ENCODE assay signal across 25 cellular contexts in the genomic region with DNA sequence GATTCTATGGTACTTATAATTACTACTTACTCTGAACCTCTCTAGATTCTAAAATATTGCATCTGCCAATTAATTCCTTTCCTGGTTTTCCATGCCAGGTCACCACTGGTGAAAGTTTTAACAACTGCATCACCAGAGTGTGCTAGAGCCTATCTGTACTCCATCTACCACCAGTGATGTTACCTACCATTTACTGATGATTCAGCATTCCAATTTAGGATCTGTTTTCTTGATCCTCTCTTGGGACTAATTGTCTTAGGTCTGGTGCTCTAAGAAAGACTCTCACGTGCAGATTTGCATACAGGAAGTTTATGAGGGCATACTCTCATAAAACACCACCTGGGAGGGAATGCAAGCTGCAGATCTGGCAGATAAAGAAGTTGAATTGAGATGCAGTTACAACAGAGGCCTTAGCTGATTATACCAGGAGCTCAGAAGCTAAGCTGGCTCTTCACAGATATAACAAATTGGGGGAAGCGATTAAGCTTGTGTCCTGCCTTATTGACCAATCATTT.
DNase-seq lines count a peak whose midpoint lies in the region; ATAC-seq, FAIRE-seq and TF ChIP-seq lines count a peak whose summit lies in the region.
"Had no signal": no experiment of that assay in that cellular context is flagged by ENCODE, and none has a peak within 500 bp of the region (broad histone marks: within the 10 kb centered on the region; RNA-seq: fewer than 3 reads in every experiment).

No MANE protein-coding gene starts in this region.

- peaks cover 40 to 60% of the 10 kb centered on the region in 2 experiments for H3K4me1 Mint-ChIP-seq in H9
- H3K4me1 Mint-ChIP-seq in mesothelial cell of epicardium, result peaks cover 11% of the 10 kb centered on the region
- H3K4me1 Mint-ChIP-seq: activated CD4-positive, alpha-beta T cell treated with anti-CD3 and anti-CD28 coated beads, Interleukin-2, amount 10 ng/mL, durations not matched to agents 7 days and 5 days; CD8-positive, alpha-beta memory T cell; nephron had no signal

- POLR2A ChIA-PET in A549 (lab: Yijun Ruan, JAX) (no interaction called here), GM12878 (lab: Charles Lee) (no interaction called here)

- no peak overlapping the region for H3K14ac ChIP-seq in H9 (ENCODE audit: insufficient read depth, low read length)

- BruUV-seq in GM12878 (replicated peaks; lab: Mats Ljungman, UMichigan), result no TSS peak

- no peaks in the 10 kb centered on the region; a peak in 1 of 5 replicates for H3K9me3 Mint-ChIP-seq in H9
- peaks cover 3% of the 10 kb centered on the region for H3K9me3 Mint-ChIP-seq in mesothelial cell of epicardium
- H3K9me3 Mint-ChIP-seq: activated CD4-positive, alpha-beta T cell treated with anti-CD3 and anti-CD28 coated beads, Interleukin-2, amount 10 ng/mL, durations not matched to agents 7 days and 5 days; activated naive CD4-positive, alpha-beta T cell treated with anti-CD3 and anti-CD28 coated beads for 36 hours; activated T-cell treated with anti-CD3 and anti-CD28 coated beads, Interleukin-2, amount 50 U/mL, for 4 hours; nephron; stimulated activated naive CD8-positive, alpha-beta T cell treated with anti-CD3 and anti-CD28 coated beads, Interleukin-15, Interleukin-2, amounts not matched to agents 100 ng/mL and 50 ng/mL, for 24 hours had no signal

- intact Hi-C loops in GM12878 (cut with micrococcal nuclease; ENCODE audit: unreplicated experiment), result no loop called here

- H4K91ac ChIP-seq in H9 (ENCODE audit: insufficient read length, low read depth, low read length), result no peak overlapping the region

- H3K4ac ChIP-seq in H9 (ENCODE audit: low read depth, low read length), result no peak overlapping the region

- no peak overlapping the region for H2BK20ac ChIP-seq in H9 (ENCODE audit: low read depth, low read length, poor library complexity, severe bottlenecking)

- SMC1A ChIA-PET in GM12878 (lab: Charles Lee; ENCODE audit: uncharacterized antibody, unreplicated experiment), result interaction anchor here (0.6 to 1.4 kb wide), 3 partner anchors 13 to 99 kb away, joined by 3 to 4 read pairs (median 3); no protein-coding TSS in a partner anchor

- no peak overlapping the region for H3K9ac ChIP-seq in H9 (ENCODE audit: extremely low read depth, insufficient read length, low read length)
- H3K9ac ChIP-seq in GM12878 (ENCODE audit: control insufficient read depth, insufficient read depth, low read length), result no peak overlapping the region

- no peaks in the 10 kb centered on the region for H3K27me3 ChIP-seq in H9 (ENCODE audit: insufficient read depth, low read length)
- no peaks in the 10 kb centered on the region for H3K27me3 ChIP-seq in GM12878 (replicated peaks in 1 of 2; ENCODE audit: control insufficient read depth in 2 of 2, insufficient read depth in 2 of 2, low read length in 1 of 2)
- H3K27me3 ChIP-seq: SJCRH30, vagina had no signal

- no peak for ATAC-seq in A549
- ATAC-seq in GM12878, result peak; percentile 27; the same call in 1 of the 3 replicates
- ATAC-seq in GM21515 (IDR thresholded peaks at IDR 0.05; ENCODE audit: unreplicated experiment), result no peak
- ATAC-seq: activated T-cell treated with anti-CD3 and anti-CD28 coated beads, Interleukin-2, amount 50 U/mL, for 4 hours had no signal

- DNase-seq in A549 (ENCODE audit: low read depth in 1 of 2, low spot score in 1 of 2) (no peak), H9 (no peak), NCI-H524 (lab: John Stamatoyannopoulos, UW) (peak; percentile 53 to 55), GM12878 (ENCODE audit: low read depth, low spot score) (no peak), mesenteric fat pad (ENCODE audit: low spot score) (no peak), mesothelial cell of epicardium (ENCODE audit: low spot score in 2 of 2, unreplicated experiment in 2 of 2) (no peak), cerebellar cortex (ENCODE audit: low spot score) (no peak)
- DNase-seq: activated CD4-positive, alpha-beta T cell treated with anti-CD3 and anti-CD28 coated beads, Interleukin-2, amount 10 ng/mL, durations not matched to agents 7 days and 5 days; activated naive CD4-positive, alpha-beta T cell treated with anti-CD3 and anti-CD28 coated beads for 36 hours; activated T-cell treated with anti-CD3 and anti-CD28 coated beads, Interleukin-2, amount 50 U/mL, for 4 hours; CD8-positive, alpha-beta memory T cell; DMS153; effector CD8-positive, alpha-beta T cell; GDM1; NCI-H1105; NCI-H2029 treated with DMSO at 0.1 percent for 48 hours; NCI-H510A treated with DMSO at 0.1 percent for 48 hours; SJCRH30 had no signal

- H3K79me1 ChIP-seq in H9 (ENCODE audit: insufficient read depth, low read depth, low read length, poor library complexity, severe bottlenecking), result no peaks in the 10 kb centered on the region

- no peak overlapping the region for H3K56ac ChIP-seq in H9 (ENCODE audit: insufficient read length, low read depth, low read length)

- no peak overlapping the region for H2BK5ac ChIP-seq in H9 (ENCODE audit: insufficient read length, low read length)

- TF ChIP-seq CTCF in A549 (IDR thresholded peaks at IDR 0.05) (no peak), H9 (conservative IDR thresholded peaks at IDR 0.05) (no peak), GM12878 (IDR thresholded peaks at IDR 0.05 in 2 of 3, conservative IDR thresholded peaks at IDR 0.05 in 1 of 3; ENCODE audit: control insufficient read depth in 2 of 3, extremely low read depth in 1 of 3, insufficient read depth in 1 of 3, low read depth in 3 of 3, low read length in 3 of 3) (no peak), mesothelial cell of epicardium (IDR thresholded peaks at IDR 0.05; ENCODE audit: unreplicated experiment) (no peak)

- peaks cover 0 to 2% (median 0%) of the 10 kb centered on the region in 3 experiments; a peak in 3 of 7 replicates for H3K36me3 Mint-ChIP-seq in H9 (ENCODE audit: insufficient read depth in 1 of 3, low read depth in 3 of 3)
- no peaks in the 10 kb centered on the region for H3K36me3 Mint-ChIP-seq in mesothelial cell of epicardium
- H3K36me3 Mint-ChIP-seq: CD8-positive, alpha-beta memory T cell had no signal

- no peak for TF ChIP-seq RAD21 in A549 (conservative IDR thresholded peaks at IDR 0.05 in 1 of 2, IDR thresholded peaks at IDR 0.05 in 1 of 2)
- no peak for TF ChIP-seq RAD21 in GM12878 (IDR thresholded peaks at IDR 0.05; ENCODE audit: insufficient read depth, low read depth, low read length)

- H3K4me3 Mint-ChIP-seq in H9, result no peak overlapping the region
- H3K4me3 Mint-ChIP-seq in mesothelial cell of epicardium, result no peak overlapping the region
- H3K4me3 Mint-ChIP-seq: activated CD4-positive, alpha-beta T cell treated with anti-CD3 and anti-CD28 coated beads, Interleukin-2, amount 10 ng/mL, durations not matched to agents 7 days and 5 days; activated naive CD4-positive, alpha-beta T cell treated with anti-CD3 and anti-CD28 coated beads for 36 hours; activated T-cell treated with anti-CD3 and anti-CD28 coated beads, Interleukin-2, amount 50 U/mL, for 4 hours; CD8-positive, alpha-beta memory T cell; nephron; stimulated activated naive CD8-positive, alpha-beta T cell treated with anti-CD3 and anti-CD28 coated beads, Interleukin-15, Interleukin-2, amounts not matched to agents 100 ng/mL and 50 ng/mL, for 24 hours had no signal

- no peak overlapping the region for H2AK5ac ChIP-seq in H9 (ENCODE audit: insufficient read length, low read length)

- H3K23me2 ChIP-seq in H9 (ENCODE audit: insufficient read length, low read depth, low read length, poor library complexity, severe bottlenecking), result no peaks in the 10 kb centered on the region

- CTCF ChIA-PET in A549 (lab: Yijun Ruan, JAX), result interaction anchor here (1.9 kb wide), 1 partner anchor 22 kb away, joined by 4 read pairs; no protein-coding TSS in a partner anchor
- CTCF ChIA-PET in GM12878 (lab: Yijun Ruan, JAX), result interaction anchor here (1.1 to 3.4 kb wide), 2 partner anchors 14 to 21 kb away, joined by 3 to 10 read pairs; no protein-coding TSS in a partner anchor

- H4K5ac ChIP-seq in H9 (ENCODE audit: insufficient read length, low read depth, low read length), result no peak overlapping the region

- TF ChIP-seq EP300 in A549 (IDR thresholded peaks at IDR 0.05) (no peak), GM12878 (IDR thresholded peaks at IDR 0.05; ENCODE audit: borderline replicate concordance in 1 of 2, control insufficient read depth in 1 of 2, low read depth in 2 of 2, low read length in 2 of 2) (no peak)

- H3K4me2 ChIP-seq in A549 (no peak overlapping the region), H9 (ENCODE audit: insufficient read depth, insufficient read length, low read length) (no peak overlapping the region), GM12878 (ENCODE audit: control insufficient read depth, insufficient read depth) (no peak overlapping the region)

- H3K27me3 Mint-ChIP-seq in H9 (ENCODE audit: low read depth) (no peaks in the 10 kb centered on the region), mesothelial cell of epicardium (ENCODE audit: low read depth) (no peaks in the 10 kb centered on the region)
- H3K27me3 Mint-ChIP-seq: activated CD4-positive, alpha-beta T cell treated with anti-CD3 and anti-CD28 coated beads, Interleukin-2, amount 10 ng/mL, durations not matched to agents 7 days and 5 days; CD8-positive, alpha-beta memory T cell; stimulated activated naive CD8-positive, alpha-beta T cell treated with anti-CD3 and anti-CD28 coated beads, Interleukin-15, Interleukin-2, amounts not matched to agents 100 ng/mL and 50 ng/mL, for 24 hours had no signal

- no peak overlapping the region for H3K18ac ChIP-seq in H9 (ENCODE audit: insufficient read length, low read depth, low read length)

- H2BK15ac ChIP-seq in H9 (ENCODE audit: low read depth, low read length), result no peak overlapping the region

- H3K9me3 ChIP-seq in A549 (no peaks in the 10 kb centered on the region), H9 (ENCODE audit: control insufficient read depth, low read depth, low read length) (no peaks in the 10 kb centered on the region), GM12878 (replicated peaks; ENCODE audit: control insufficient read depth, insufficient read depth, low read length) (no peaks in the 10 kb centered on the region)
- H3K9me3 ChIP-seq: SJCRH30, thoracic aorta, vagina had no signal

- no peak overlapping the region for H2BK120ac ChIP-seq in H9 (ENCODE audit: low read depth, low read length, poor library complexity, severe bottlenecking)

- no peak for TF ChIP-seq POLR2A in A549 (IDR thresholded peaks at IDR 0.05; ENCODE audit: low read length)
- TF ChIP-seq POLR2A in GM12878 (IDR thresholded peaks at IDR 0.05; ENCODE audit: low read depth, low read length), result no peak

- no peak overlapping the region for H3K27ac ChIP-seq in A549
- no peak overlapping the region for H3K27ac ChIP-seq in H9 (ENCODE audit: insufficient read length, low read depth, low read length)
- H3K27ac ChIP-seq in GM12878 (ENCODE audit: control insufficient read depth, insufficient read depth), result no peak overlapping the region
- H3K27ac ChIP-seq: SJCRH30, thoracic aorta, vagina had no signal

- H2AFZ ChIP-seq in H9 (ENCODE audit: low read length) (no peak overlapping the region), GM12878 (ENCODE audit: control insufficient read depth, low read depth, low read length) (no peak overlapping the region)

- WGBS in A549 (ENCODE audit: missing lambda C conversion rate), result 44% methylated on average over 2 of the region's 2 CpGs
- no CpG with 5 or more reads among the region's 2 CpGs for WGBS in H9 (ENCODE audit: extremely low coverage, insufficient read length, low lambda C conversion rate)
- WGBS in GM12878 (ENCODE audit: insufficient coverage, insufficient replicate concordance, low lambda C conversion rate, missing lambda C conversion rate), result 32% methylated on average over 2 of the region's 2 CpGs

- in situ Hi-C loops in GM12878 (cut with MboI), result no loop called here

- peaks cover 9% of the 10 kb centered on the region; the same call in 1 of the 3 replicates for H3K4me1 ChIP-seq in A549
- peaks cover 5% of the 10 kb centered on the region for H3K4me1 ChIP-seq in H9 (ENCODE audit: insufficient read depth, low read length)
- no peaks in the 10 kb centered on the region for H3K4me1 ChIP-seq in GM12878 (ENCODE audit: control insufficient read depth, insufficient read depth, low read length)
- H3K4me1 ChIP-seq: vagina had no signal

- no peaks in the 10 kb centered on the region for H4K20me1 ChIP-seq in H9 (ENCODE audit: control insufficient read depth, insufficient read depth, insufficient read length)
- no peaks in the 10 kb centered on the region for H4K20me1 ChIP-seq in GM12878 (ENCODE audit: control insufficient read depth, insufficient read depth)

- no peak overlapping the region for H2BK12ac ChIP-seq in H9 (ENCODE audit: insufficient read length, low read depth, low read length)

- H3K4me3 ChIP-seq in A549 (no peak overlapping the region), GM12878 (no peak overlapping the region)
- H3K4me3 ChIP-seq: SJCRH30, thoracic aorta, vagina had no signal

- no peak overlapping the region for H4K8ac ChIP-seq in H9 (replicated peaks; ENCODE audit: insufficient read length, low read depth, low read length)

- H3K79me2 ChIP-seq in H9 (ENCODE audit: insufficient read depth, low read length), result no peaks in the 10 kb centered on the region
- H3K79me2 ChIP-seq in GM12878 (ENCODE audit: control insufficient read depth, insufficient read depth, low read length), result no peaks in the 10 kb centered on the region

- H3T11ph ChIP-seq in H9 (ENCODE audit: low read length), result no peak overlapping the region

- peak overlapping the region in 2 of 3 experiments; percentile 41 to 68; a peak in 1 of 7 replicates for H3K27ac Mint-ChIP-seq in H9
- H3K27ac Mint-ChIP-seq in mesothelial cell of epicardium, result no peak overlapping the region
- H3K27ac Mint-ChIP-seq: activated CD4-positive, alpha-beta T cell treated with anti-CD3 and anti-CD28 coated beads, Interleukin-2, amount 10 ng/mL, durations not matched to agents 7 days and 5 days; activated naive CD4-positive, alpha-beta T cell treated with anti-CD3 and anti-CD28 coated beads for 36 hours; CD8-positive, alpha-beta memory T cell; nephron; stimulated activated naive CD8-positive, alpha-beta T cell treated with anti-CD3 and anti-CD28 coated beads, Interleukin-15, Interleukin-2, amounts not matched to agents 100 ng/mL and 50 ng/mL, for 24 hours had no signal

- no peaks in the 10 kb centered on the region for H3K36me3 ChIP-seq in GM12878 (ENCODE audit: control insufficient read depth in 2 of 2, insufficient read depth in 2 of 2, low read length in 1 of 2)
- H3K36me3 ChIP-seq: SJCRH30, thoracic aorta, vagina had no signal

- FAIRE-seq in A549 (lab: Jason Lieb, UNC) (peak; percentile 32), GM12878 (lab: Jason Lieb, UNC) (no peak)
- FAIRE-seq: A204.1, keratinocyte had no signal

- no peak overlapping the region for H3K23ac ChIP-seq in H9 (ENCODE audit: insufficient read length, low read depth, low read length)

- RAD21 ChIA-PET in GM12878 (lab: Charles Lee; ENCODE audit: unreplicated experiment), result no interaction called here

Comparison
In these comparisons a context has a peak if more than half of its experiments do, and no peak if none do; other contexts are left out.
1. DNase-seq: peak in NCI-H524 (2 of 2); none in A549 (0 of 2), H9 (single experiment), GM12878 (single experiment), mesenteric fat pad (single experiment), mesothelial cell of epicardium (0 of 2) and cerebellar cortex (single experiment).
2. Of the 24 proteins assayed by ChIP-seq in both GM12878 and A549: peak only in GM12878: BHLHE40; only in A549: none; in both: none; in neither: 23.